1 cellular context compared by ENCODE assay signal in genomic region chr2:33437297-33437696, GRCh38.
TF ChIP-seq lines count a peak whose summit lies in the region.

No MANE protein-coding gene starts in this region.

TF ChIP-seq in HepG2, 621 proteins besides CTCF, POLR2A, EP300 and RAD21:
- TF ChIP-seq NCOA5 (CRISPR knock-in tag; IDR thresholded peaks at IDR 0.05) (no peak), ZNF207 (IDR thresholded peaks at IDR 0.05; ENCODE audit: borderline replicate concordance) (no peak), ZZZ3 (CRISPR knock-in tag; IDR thresholded peaks at IDR 0.05; ENCODE audit: borderline replicate concordance) (no peak), RFXAP (CRISPR knock-in tag; IDR thresholded peaks at IDR 0.05; ENCODE audit: borderline replicate concordance) (no peak), SAP130 (CRISPR knock-in tag; IDR thresholded peaks at IDR 0.05; ENCODE audit: low read depth) (no peak), ARNT (IDR thresholded peaks at IDR 0.05) (no peak), PRDM15 (CRISPR knock-in tag; IDR thresholded peaks at IDR 0.05) (no peak), ZNF816 (CRISPR knock-in tag; IDR thresholded peaks at IDR 0.05; ENCODE audit: borderline replicate concordance) (no peak), ZNF275 (CRISPR knock-in tag; IDR thresholded peaks at IDR 0.05; ENCODE audit: borderline replicate concordance) (no peak), ZUFSP (CRISPR knock-in tag; IDR thresholded peaks at IDR 0.05; ENCODE audit: borderline replicate concordance) (no peak), REXO4 (CRISPR knock-in tag; IDR thresholded peaks at IDR 0.05; ENCODE audit: borderline replicate concordance) (no peak), ZSCAN29 (CRISPR knock-in tag; conservative IDR thresholded peaks at IDR 0.05) (no peak), MATR3 (CRISPR knock-in tag; IDR thresholded peaks at IDR 0.05) (no peak)
